ENCODE assay signal across 6 cellular contexts in genomic region chr2:233374776-233375175, GRCh38. TPM values are rescaled to one million over a fixed set of nuclear protein-coding genes. Genes with fewer than 3 reads are reported as not detected.
DNase-seq lines count a peak whose midpoint lies in the region; ATAC-seq and TF ChIP-seq lines count a peak whose summit lies in the region.
"Not testable (repeated sequence)": the region's sequence is repeated elsewhere in the genome, so short reads cannot be mapped to it uniquely, and the experiment has no call there.

No MANE protein-coding gene starts in this region.

- H3K4me2 ChIP-seq in DOHH2 (ENCODE audit: low read length) (peak overlapping the region; percentile 68), OCI-LY7 (ENCODE audit: low read length) (peak overlapping the region; percentile 78)

- H3K9me3 Mint-ChIP-seq in activated T-cell treated with anti-CD3 and anti-CD28 coated beads, Interleukin-2, amount 50 U/mL, for 24 hours; stimulated activated naive CD8-positive, alpha-beta T cell treated with anti-CD3 and anti-CD28 coated beads, Interleukin-15, amount 100 ng/mL, for 72 hours: not testable (repeated sequence)

- not testable (repeated sequence) for H3K9me2 ChIP-seq in DOHH2 (replicated peaks; ENCODE audit: control insufficient read depth, low read length); OCI-LY7 (ENCODE audit: insufficient read depth, low read length)

- H3K9me3 ChIP-seq in DOHH2 (ENCODE audit: control insufficient read depth, insufficient read depth, low read length); OCI-LY7 (ENCODE audit: low read length); lower lobe of right lung; prostate gland: not testable (repeated sequence)

- H3K4me3 ChIP-seq in DOHH2 (ENCODE audit: low read length) (peak overlapping the region; percentile 50), OCI-LY7 (ENCODE audit: low read depth, low read length, poor library complexity, severe bottlenecking) (peak overlapping the region; percentile 42)
- not testable (repeated sequence) for H3K4me3 ChIP-seq in lower lobe of right lung, prostate gland

- BruUV-seq in OCI-LY7 (replicated peaks; lab: Mats Ljungman, UMichigan) = not testable (repeated sequence)

- POLR2A ChIA-PET in OCI-LY7 (lab: Charles Lee) = interaction anchor here (0.6 to 2.6 kb wide), 5 partner anchors 9 to 43 kb away, joined by 3 to 14 read pairs (median 3); no protein-coding TSS in a partner anchor

- not testable (repeated sequence) for H3K4me3 Mint-ChIP-seq in activated T-cell treated with anti-CD3 and anti-CD28 coated beads, Interleukin-2, amount 50 U/mL, for 24 hours; stimulated activated naive CD8-positive, alpha-beta T cell treated with anti-CD3 and anti-CD28 coated beads, Interleukin-15, amount 100 ng/mL, for 72 hours

- H3K36me3 Mint-ChIP-seq in activated T-cell treated with anti-CD3 and anti-CD28 coated beads, Interleukin-2, amount 50 U/mL, for 24 hours (ENCODE audit: low read depth) = peaks cover 57% of the 10 kb centered on the region

- not testable (repeated sequence) for H3K27me3 Mint-ChIP-seq in activated T-cell treated with anti-CD3 and anti-CD28 coated beads, Interleukin-2, amount 50 U/mL, for 24 hours; stimulated activated naive CD8-positive, alpha-beta T cell treated with anti-CD3 and anti-CD28 coated beads, Interleukin-15, amount 100 ng/mL, for 72 hours

- CTCF ChIA-PET in OCI-LY7 (lab: Charles Lee; ENCODE audit: unreplicated experiment) = interaction anchor here (0.6 kb wide), 1 partner anchor 62 kb away, joined by 3 read pairs; no protein-coding TSS in a partner anchor

- H3K27ac ChIP-seq in DOHH2 (ENCODE audit: low read depth, low read length) = 0 out of 2 replicates have a peak overlapping the region, but pooled peaks have one; percentile 36
- peak overlapping the region; percentile 87 for H3K27ac ChIP-seq in OCI-LY7 (ENCODE audit: low read depth, low read length, poor library complexity, severe bottlenecking)
- H3K27ac ChIP-seq in lower lobe of right lung = peak overlapping the region; percentile 43
- H3K27ac ChIP-seq in prostate gland = peak overlapping the region; percentile 19 to 72

- not testable (repeated sequence) for H3K27me3 ChIP-seq in DOHH2 (ENCODE audit: control insufficient read depth, low read length); lower lobe of right lung (ENCODE audit: low read depth); prostate gland (replicated peaks; ENCODE audit: insufficient read depth)

- peaks cover 78% of the 10 kb centered on the region for H3K4me1 ChIP-seq in DOHH2 (ENCODE audit: control insufficient read depth, low read length)
- H3K4me1 ChIP-seq in OCI-LY7 (ENCODE audit: insufficient read depth, low read length, poor library complexity, severe bottlenecking) = peaks cover 86% of the 10 kb centered on the region
- H3K4me1 ChIP-seq in lower lobe of right lung; prostate gland (replicated peaks): not testable (repeated sequence)

- peak overlapping the region; percentile 48 for H3K27ac Mint-ChIP-seq in activated T-cell treated with anti-CD3 and anti-CD28 coated beads, Interleukin-2, amount 50 U/mL, for 24 hours
- H3K27ac Mint-ChIP-seq in stimulated activated naive CD8-positive, alpha-beta T cell treated with anti-CD3 and anti-CD28 coated beads, Interleukin-15, amount 100 ng/mL, for 72 hours = peak overlapping the region; percentile 43 to 74

- not testable (repeated sequence) for H4K20me1 ChIP-seq in DOHH2 (ENCODE audit: control insufficient read depth, insufficient read depth, low read depth, low read length); OCI-LY7 (ENCODE audit: insufficient read depth, low read length)

- not testable (repeated sequence) for TF ChIP-seq CTCF in DOHH2 (IDR thresholded peaks at IDR 0.05; ENCODE audit: low read depth, low read length, poor library complexity, severe bottlenecking); OCI-LY7 (conservative IDR thresholded peaks at IDR 0.05; ENCODE audit: low read length); lower lobe of right lung (IDR thresholded peaks at IDR 0.05); prostate gland (IDR thresholded peaks at IDR 0.05)

- DNase-seq in OCI-LY7 (ENCODE audit: low spot score); activated T-cell treated with anti-CD3 and anti-CD28 coated beads, Interleukin-2, amount 50 U/mL, for 24 hours; lower lobe of right lung; prostate gland (ENCODE audit: low spot score); stimulated activated naive CD8-positive, alpha-beta T cell treated with anti-CD3 and anti-CD28 coated beads, Interleukin-15, amount 100 ng/mL, for 72 hours: not testable (repeated sequence)

- not testable (repeated sequence) for H3F3A ChIP-seq in DOHH2 (ENCODE audit: control insufficient read depth, insufficient read depth)

- H3K4me1 Mint-ChIP-seq in activated T-cell treated with anti-CD3 and anti-CD28 coated beads, Interleukin-2, amount 50 U/mL, for 24 hours (ENCODE audit: low read depth) = peaks cover 38% of the 10 kb centered on the region
- peaks cover 52% of the 10 kb centered on the region for H3K4me1 Mint-ChIP-seq in stimulated activated naive CD8-positive, alpha-beta T cell treated with anti-CD3 and anti-CD28 coated beads, Interleukin-15, amount 100 ng/mL, for 72 hours

- H3K79me2 ChIP-seq in DOHH2 (ENCODE audit: control insufficient read depth, low read length) (peaks cover 70% of the 10 kb centered on the region), OCI-LY7 (ENCODE audit: insufficient read depth, low read depth, low read length) (peaks cover 64% of the 10 kb centered on the region)

- intact Hi-C loops in OCI-LY7 (cut with micrococcal nuclease; ENCODE audit: unreplicated experiment); lower lobe of right lung (cut with DNase I); prostate gland (cut with DNase I): not testable (repeated sequence)

- H3K36me3 ChIP-seq in DOHH2 (ENCODE audit: control insufficient read depth, low read length) (peaks cover 30% of the 10 kb centered on the region), OCI-LY7 (ENCODE audit: insufficient read depth, low read length) (peaks cover 52% of the 10 kb centered on the region), lower lobe of right lung (peaks cover 13% of the 10 kb centered on the region)
- H3K36me3 ChIP-seq in prostate gland = not testable (repeated sequence)

- not testable (repeated sequence) for TF ChIP-seq POLR2A in prostate gland (IDR thresholded peaks at IDR 0.05)

- WGBS in prostate gland = 79% methylated on average over 11 of the region's 11 CpGs

- ATAC-seq in lower lobe of right lung = peak; percentile 33 to 44
- ATAC-seq in stimulated activated naive CD8-positive, alpha-beta T cell treated with anti-CD3 and anti-CD28 coated beads, Interleukin-15, amount 100 ng/mL, for 72 hours = not testable (repeated sequence)

- not testable (repeated sequence) for H2AFZ ChIP-seq in OCI-LY7 (ENCODE audit: low read length)

RNA-seq across cellular contexts. Expression of gene DGKD, which starts 20.5 kb away (rescaled TPM):
- total RNA-seq in OCI-LY7 (2014; rRNA removed; shearing (Covaris generic)) = 51.3 and 62.9 TPM in 2 replicates
- total RNA-seq in OCI-LY7 (2022) (271 and 305 TPM in 2 replicates), lower lobe of right lung (69.3 TPM), prostate gland (10 to 100 TPM; 21.5 to 63.1 TPM)

Comparison
In these comparisons a context has a peak if more than half of its experiments do, and no peak if none do; other contexts are left out.
1. H3K27ac ChIP-seq: peak in every context shown above with its lines; median percentile 87 in OCI-LY7; 46 in prostate gland; 43 in lower lobe of right lung; 36 in DOHH2.